ENCODE assay signal across 8 cellular contexts in the genomic region with DNA sequence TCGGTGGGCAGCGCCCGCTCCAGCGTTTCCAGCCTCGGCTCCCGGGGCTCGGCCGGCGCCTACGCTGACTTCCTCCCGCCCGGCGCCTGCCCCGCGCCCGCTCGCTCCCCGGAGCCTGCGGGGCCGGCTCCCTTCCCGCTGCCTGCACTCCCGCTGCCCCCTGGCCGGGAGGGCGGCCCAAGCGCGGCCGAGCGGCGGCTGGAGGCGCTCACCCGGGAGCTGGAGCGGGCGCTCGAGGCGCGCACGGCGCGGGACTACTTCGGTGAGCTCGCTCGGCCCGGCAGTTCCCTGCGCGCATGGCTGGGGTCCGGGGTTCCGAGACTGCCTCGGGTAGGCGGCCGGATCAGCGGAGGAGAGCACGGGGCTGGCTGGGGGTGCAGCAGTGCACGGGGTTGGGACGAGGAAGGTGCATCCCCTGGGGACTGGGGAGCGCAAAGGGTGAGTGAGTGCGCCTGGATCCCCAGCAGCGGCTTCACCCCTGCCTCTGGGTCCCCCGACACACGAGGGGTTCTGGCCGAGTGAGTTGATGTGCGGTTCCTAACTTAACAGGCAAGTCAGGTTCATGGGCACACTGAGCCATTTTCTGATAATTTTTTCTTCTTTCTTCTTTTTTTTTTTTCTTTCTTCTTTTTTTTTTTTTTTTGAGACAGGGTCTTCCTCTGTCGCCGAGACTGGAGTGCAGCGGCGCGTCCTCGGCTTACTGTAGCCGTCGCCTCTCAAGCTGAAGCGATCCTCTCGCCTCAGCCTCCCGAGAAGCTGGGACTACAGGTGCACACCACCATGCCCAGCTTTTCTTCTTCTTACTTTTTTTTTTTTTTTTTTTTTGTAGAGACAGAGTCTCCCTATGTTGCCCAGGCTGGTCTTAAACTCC. TPM values are rescaled to one million over a fixed set of nuclear protein-coding genes. Genes with fewer than 3 reads are reported as not detected.
DNase-seq lines count a peak whose midpoint lies in the region; FAIRE-seq and TF ChIP-seq lines count a peak whose summit lies in the region.

No MANE protein-coding gene starts in this region.

- no peaks in the 10 kb centered on the region for H3K4me1 ChIP-seq in A673 (ENCODE audit: insufficient read depth, low read length, poor library complexity, severe bottlenecking)
- peaks cover 0 to 18% (median 12%) of the 10 kb centered on the region in 4 experiments; a peak in 6 of 7 replicates for H3K4me1 ChIP-seq in H1 (replicated peaks in 1 of 4; ENCODE audit: control insufficient read depth in 3 of 4, insufficient read depth in 4 of 4, low read length in 3 of 4)
- H3K4me1 ChIP-seq in mucosa of rectum (ENCODE audit: control insufficient read depth in 2 of 2, insufficient read depth in 2 of 2, low read length in 2 of 2), result peaks cover 0 to 3% of the 10 kb centered on the region in 2 donors

- no peak overlapping the region; the same call in 1 of the 2 replicates for H2BK20ac ChIP-seq in H1 (ENCODE audit: low read length)

- no peak overlapping the region for H2AK5ac ChIP-seq in H1 (ENCODE audit: low read depth, low read length)

- H3K4me3 ChIP-seq in A673 (ENCODE audit: low read depth, low read length, poor library complexity, severe bottlenecking), result peak overlapping the region; percentile 61
- H3K4me3 ChIP-seq in H1 (ENCODE audit: extremely low read depth in 1 of 4, insufficient read depth in 2 of 4, low read depth in 3 of 4, low read length in 4 of 4), result peak overlapping the region; percentile 61 to 84 (median 71)
- H3K4me3 ChIP-seq in mucosa of rectum (ENCODE audit: low read length in 2 of 2), result peak overlapping the region; percentile 55 to 59

- no peak overlapping the region for H3K23ac ChIP-seq in H1 (ENCODE audit: insufficient read length)

- peaks cover 0 to 6% of the 10 kb centered on the region in 2 experiments; a peak in 1 of 4 replicates for H3K79me2 ChIP-seq in H1 (ENCODE audit: control insufficient read depth in 1 of 2, insufficient read depth in 2 of 2, low read length in 2 of 2)

- H3K14ac ChIP-seq in H1 (ENCODE audit: insufficient read length), result no peak overlapping the region

- peaks cover 0 to 13% of the 10 kb centered on the region in 2 experiments for H4K20me1 ChIP-seq in H1 (replicated peaks in 1 of 2; ENCODE audit: control insufficient read depth in 1 of 2, insufficient read depth in 2 of 2, low read length in 2 of 2)

- H4K91ac ChIP-seq in H1 (replicated peaks; ENCODE audit: insufficient read length, low read length), result no peak overlapping the region

- no peak overlapping the region for H2BK12ac ChIP-seq in H1 (ENCODE audit: low read depth, low read length)

- no peak for TF ChIP-seq CTCF in A673 (conservative IDR thresholded peaks at IDR 0.05; ENCODE audit: low read depth, low read length)
- no peak for TF ChIP-seq CTCF in H1 (IDR thresholded peaks at IDR 0.05; ENCODE audit: control extremely low read depth in 1 of 3, insufficient read depth in 1 of 3, low read depth in 1 of 3, low read length in 3 of 3)

- intact Hi-C loops in A673 (cut with micrococcal nuclease; ENCODE audit: unreplicated experiment), result no loop called here

- no peaks in the 10 kb centered on the region for H3K9me3 ChIP-seq in A673 (ENCODE audit: low read depth, low read length, poor library complexity, severe bottlenecking)
- peaks cover 0 to 4% of the 10 kb centered on the region in 2 experiments; a peak in 1 of 4 replicates for H3K9me3 ChIP-seq in H1 (ENCODE audit: insufficient read depth in 2 of 2, low read depth in 1 of 2, low read length in 1 of 2)
- no peaks in the 10 kb centered on the region for H3K9me3 ChIP-seq in mucosa of rectum (ENCODE audit: control insufficient read depth in 2 of 2, low read length in 2 of 2)

- H3K18ac ChIP-seq in H1 (ENCODE audit: extremely low read depth, low read length), result peak overlapping the region; percentile 13; the same call in 1 of the 2 replicates

- POLR2A ChIA-PET in A673 (lab: Charles Lee; ENCODE audit: low non-redundant PET) (no interaction called here), H1 (lab: Charles Lee; ENCODE audit: partially characterized antibody) (interaction anchor here (0.8 to 6.1 kb wide), 14 partner anchors 8 to 517 kb away, joined by 3 to 63 read pairs (median 6); a partner anchor contains a TSS)

- BruUV-seq in A673 (replicated peaks; lab: Mats Ljungman, UMichigan), result no TSS peak

- H3K27me3 ChIP-seq in A673 (replicated peaks; ENCODE audit: insufficient read depth, low read depth, low read length, poor library complexity) (no peaks in the 10 kb centered on the region), H1 (replicated peaks in 1 of 4; ENCODE audit: control insufficient read depth in 3 of 4, extremely low read depth in 1 of 4, insufficient read depth in 3 of 4, low read length in 3 of 4) (peaks cover 0 to 23% (median 16%) of the 10 kb centered on the region in 4 experiments; a peak in 6 of 7 replicates), mucosa of rectum (ENCODE audit: control insufficient read depth in 2 of 2, insufficient read depth in 2 of 2, low read length in 2 of 2) (peaks cover 5 to 8% of the 10 kb centered on the region in 2 donors)

- H3K27ac ChIP-seq in A673 (ENCODE audit: low read depth, low read length, poor library complexity, severe bottlenecking) (no peak overlapping the region), H1 (ENCODE audit: low read depth, low read length) (no peak overlapping the region), mucosa of rectum (ENCODE audit: low read depth in 2 of 2, low read length in 2 of 2) (no peak overlapping the region)

- WGBS in H1 (ENCODE audit: extremely low coverage in 1 of 2, insufficient coverage in 1 of 2, insufficient read length in 1 of 2, insufficient replicate concordance in 2 of 2, low coverage in 1 of 2, low lambda C conversion rate in 2 of 2, missing lambda C conversion rate in 1 of 2), 2 experiments, result 4% methylated on average over 19 of the region's 72 CpGs; no CpG with 5 or more reads in 1 of the 2 experiments

- DNase-seq in A673 (ENCODE audit: low spot score) (peak; percentile 47), LHCN-M2 (ENCODE audit: low read depth) (peak; percentile 43), H1 (ENCODE audit: low read depth in 1 of 2, low spot score in 2 of 2) (peak in 1 of 2 experiments; percentile 72), NCI-H187 (lab: John Stamatoyannopoulos, UW) (no peak), SHP77 (lab: John Stamatoyannopoulos, UW) (no peak), dedifferentiated amniotic fluid mesenchymal stem cell (ENCODE audit: extremely low spot score) (no peak), NAMALWA (ENCODE audit: low spot score) (no peak)

- peak overlapping the region; percentile 89 for H4K8ac ChIP-seq in H1 (ENCODE audit: extremely low read depth, insufficient read depth, low read length)

- TF ChIP-seq EP300 in H1 (IDR thresholded peaks at IDR 0.05; ENCODE audit: borderline replicate concordance in 1 of 2, low read depth in 2 of 2, low read length in 2 of 2), result no peak

- H3K9ac ChIP-seq in H1 (replicated peaks in 1 of 4; ENCODE audit: extremely low read depth in 1 of 4, low read depth in 3 of 4, low read length in 3 of 4) (peak overlapping the region; percentile 6 to 89 (median 66); a peak in 6 of 7 replicates), mucosa of rectum (ENCODE audit: low read depth in 1 of 2, low read length in 2 of 2) (peak overlapping the region in 1 of 2 donors; percentile 38)

- FAIRE-seq in H1 (lab: Jason Lieb, UNC), result no peak

- peak overlapping the region; percentile 82 to 88 for H3K4me2 ChIP-seq in H1 (ENCODE audit: insufficient read depth in 1 of 2, low read depth in 2 of 2, low read length in 2 of 2)

- CTCF ChIA-PET in A673 (lab: Charles Lee), result interaction anchor here (0.6 kb wide), 1 partner anchor 12 kb away, joined by 3 read pairs; no protein-coding TSS in a partner anchor
- CTCF ChIA-PET in H1 (lab: Charles Lee; ENCODE audit: partially characterized antibody), result interaction anchor here (0.5 to 1.8 kb wide), 5 partner anchors 11 to 1380 kb away, joined by 3 to 6 read pairs (median 3); no protein-coding TSS in a partner anchor

- H2BK5ac ChIP-seq in H1 (ENCODE audit: low read depth, low read length), result no peak overlapping the region

- H3K56ac ChIP-seq in H1 (replicated peaks; ENCODE audit: insufficient read length, low read depth, low read length), result peak overlapping the region; percentile 53

- H2BK15ac ChIP-seq in H1 (ENCODE audit: low read length), result no peak overlapping the region

- H3K23me2 ChIP-seq in H1 (ENCODE audit: low read depth, low read length), result peaks cover 18% of the 10 kb centered on the region; the same call in 1 of the 2 replicates

- H2AFZ ChIP-seq in H1 (ENCODE audit: low read length), result no peak overlapping the region

- no peak overlapping the region for H4K5ac ChIP-seq in H1 (ENCODE audit: insufficient read length, low read depth, low read length)

- H3K36me3 ChIP-seq in A673 (ENCODE audit: insufficient read depth, low read length, poor library complexity, severe bottlenecking) (no peaks in the 10 kb centered on the region), H1 (ENCODE audit: control insufficient read depth in 2 of 4, insufficient read depth in 4 of 4, low read length in 3 of 4) (no peaks in the 10 kb centered on the region), mucosa of rectum (ENCODE audit: control insufficient read depth in 2 of 2, insufficient read depth in 2 of 2, low read length in 2 of 2) (no peaks in the 10 kb centered on the region)

- TF ChIP-seq RAD21 in H1 (IDR thresholded peaks at IDR 0.05 in 1 of 2, conservative IDR thresholded peaks at IDR 0.05 in 1 of 2; ENCODE audit: low read depth in 2 of 2, low read length in 2 of 2), result no peak

- H3K79me1 ChIP-seq in H1 (ENCODE audit: low read depth, low read length), result peaks cover 2% of the 10 kb centered on the region; the same call in 1 of the 2 replicates

- H3K4ac ChIP-seq in H1 (replicated peaks; ENCODE audit: insufficient read length, low read depth, low read length), result no peak overlapping the region

- no peak overlapping the region for H2BK120ac ChIP-seq in H1 (replicated peaks; ENCODE audit: low read depth, low read length)

- TF ChIP-seq POLR2A in H1 (IDR thresholded peaks at IDR 0.05; ENCODE audit: control extremely low read depth in 1 of 2, low read depth in 2 of 2, low read length in 2 of 2), result no peak

RNA-seq across cellular contexts. Expression of a gene that starts 1.1 kb away (rescaled TPM):
- total RNA-seq in A673 (2021), result 3.4 and 4.7 TPM in 2 replicates
- 18.8 and 24.3 TPM in 2 replicates for total RNA-seq in LHCN-M2 (2014; rRNA removed)
- polyA plus RNA-seq in LHCN-M2 (2012), result 50.9 TPM
- total RNA-seq in H1 (2021; fragmentation: NEBNext Ultra II Directional; extraction: Animal tissue kit (Norgen Biotek cat#: 25700)), result 15.4 and 20.3 TPM in 2 replicates
- polyA plus RNA-seq in H1 (2011; rRNA removed), result 8.7 and 10.8 TPM in 2 replicates
- polyA plus RNA-seq in H1 (2011; cell fraction: cytosol; rRNA removed), result 16.9 TPM
- 27.1 TPM for polyA plus RNA-seq in H1 (2011; cell fraction: nucleus; rRNA removed)
- 14.4 to 20.8 TPM (median 17.9 TPM) in 4 replicates for polyA plus RNA-seq in H1 (2012, experiment 1 of 2)
- polyA plus RNA-seq in H1 (2012, experiment 2 of 2), result 9.5 TPM
- polyA plus RNA-seq in H1 (2013, experiment 1 of 2), result 6.3 TPM
- polyA plus RNA-seq in H1 (2013, experiment 2 of 2), result 4.9 TPM
- 20.5 and 26.8 TPM in 2 replicates for polyA minus RNA-seq in H1 (2011; rRNA and poly(A)+ RNA removed)
- 11.1 TPM for polyA minus RNA-seq in H1 (2011; cell fraction: cytosol; rRNA and poly(A)+ RNA removed)
- 6.9 TPM for polyA minus RNA-seq in H1 (2011; cell fraction: nucleus; rRNA and poly(A)+ RNA removed)

RNA-seq across cellular contexts. Expression of a gene that starts 54.4 kb away (rescaled TPM):
- 206 and 222 TPM in 2 replicates for total RNA-seq in A673 (2021)
- total RNA-seq in LHCN-M2 (2014; rRNA removed), result 118 and 123 TPM in 2 replicates
- 56.1 TPM for polyA plus RNA-seq in LHCN-M2 (2012)
- total RNA-seq in H1 (2021; fragmentation: NEBNext Ultra II Directional; extraction: Animal tissue kit (Norgen Biotek cat#: 25700)), result 181 and 182 TPM in 2 replicates
- 100.0 and 111 TPM in 2 replicates for polyA plus RNA-seq in H1 (2011; rRNA removed)
- polyA plus RNA-seq in H1 (2011; cell fraction: cytosol; rRNA removed), result 142 TPM
- 77.2 TPM for polyA plus RNA-seq in H1 (2011; cell fraction: nucleus; rRNA removed)
- polyA plus RNA-seq in H1 (2012, experiment 1 of 2), result 190 to 260 TPM (median 248 TPM) in 4 replicates
- polyA plus RNA-seq in H1 (2012, experiment 2 of 2), result 12.9 TPM
- polyA plus RNA-seq in H1 (2013, experiment 1 of 2), result 130 TPM
- polyA plus RNA-seq in H1 (2013, experiment 2 of 2), result 152 TPM
- polyA minus RNA-seq in H1 (2011; rRNA and poly(A)+ RNA removed), result 275 and 399 TPM in 2 replicates
- 164 TPM for polyA minus RNA-seq in H1 (2011; cell fraction: cytosol; rRNA and poly(A)+ RNA removed)
- polyA minus RNA-seq in H1 (2011; cell fraction: nucleus; rRNA and poly(A)+ RNA removed), result 137 TPM

Comparison
In these comparisons a context has a peak if more than half of its experiments do, and no peak if none do; other contexts are left out.
1. DNase-seq: peak in A673 (single experiment) and LHCN-M2 (single experiment); none in NCI-H187 (0 of 2), SHP77 (0 of 2), dedifferentiated amniotic fluid mesenchymal stem cell (single experiment) and NAMALWA (single experiment).
2. Peak in every context shown above with its lines, with median percentiles within 50 percentile points of each other: H3K4me3 ChIP-seq.